Comparison of ENCODE assay signal across 17 cellular contexts in genomic region chr16:86683441-86684194, GRCh38.
"Had no signal": no experiment of that assay in that cellular context is flagged by ENCODE, and none has a peak within 500 bp of the region (broad histone marks: within the 10 kb centered on the region; RNA-seq: fewer than 3 reads in every experiment).

No MANE protein-coding gene starts in this region.

- H3K4me1 ChIP-seq: gastroesophageal sphincter had no signal

- H3K9me3 ChIP-seq: gastroesophageal sphincter, tibial nerve had no signal

- DNase-seq: activated CD4-positive, alpha-beta memory T cell treated with anti-CD3 and anti-CD28 coated beads for 36 hours; activated CD4-positive, alpha-beta T cell treated with anti-CD3 and anti-CD28 coated beads for 48 hours; activated effector memory CD4-positive, alpha-beta T cell treated with Interleukin-2 at 50 U/mL for 16 hours; activated naive CD4-positive, alpha-beta T cell treated with anti-CD3 and anti-CD28 coated beads for 36 hours; activated naive CD8-positive, alpha-beta T cell treated with anti-CD3 and anti-CD28 coated beads, Interleukin-2, amount 10 ng/mL, durations not matched to agents 7 days and 5 days; activated T-cell treated with anti-CD3 and anti-CD28 coated beads, Interleukin-2, amount 50 U/mL, for 72 hours; amniotic stem cell; cerebellar nuclear complex; cortex of kidney; heart left ventricle; left colon; stimulated activated CD4-positive, alpha-beta T cell treated with anti-CD3 and anti-CD28 coated beads, Interleukin-2, amount 100 ng/mL, for 48 hours; substantia nigra had no signal

- H3K36me3 ChIP-seq: gastroesophageal sphincter, heart left ventricle, tibial nerve had no signal

- FAIRE-seq: keratinocyte had no signal

- H3K27ac ChIP-seq: gastroesophageal sphincter had no signal

- H3K4me3 ChIP-seq: gastroesophageal sphincter, heart left ventricle, tibial nerve had no signal

- ATAC-seq: activated T-cell treated with anti-CD3 and anti-CD28 coated beads, Interleukin-2, amount 50 U/mL, for 72 hours; gastroesophageal sphincter; heart left ventricle; left colon; sciatic nerve had no signal

- H3K27me3 ChIP-seq: tibial nerve had no signal
